1 cellular context compared by ENCODE assay signal in the genomic region with DNA sequence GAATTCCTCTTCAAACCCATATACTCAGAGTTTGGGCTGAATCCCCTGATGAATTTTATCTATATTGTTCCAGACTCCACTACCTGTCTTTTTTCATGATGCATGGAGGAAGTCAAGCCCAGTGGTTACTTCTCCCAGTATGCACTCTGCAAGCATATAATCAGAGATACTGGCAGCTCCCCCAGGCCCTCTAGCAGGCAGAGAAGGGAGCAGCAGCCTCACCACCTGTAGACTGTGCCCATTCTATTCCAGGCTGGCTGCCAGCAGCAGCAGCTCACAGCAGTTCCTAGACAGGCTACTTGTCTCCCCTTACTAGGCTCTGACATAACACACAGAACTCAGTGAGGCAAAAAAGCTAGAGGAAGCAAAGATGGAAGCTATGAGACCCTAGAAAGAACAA.
TF ChIP-seq lines count a peak whose summit lies in the region.

No MANE protein-coding gene starts in this region.

TF ChIP-seq in HCT116, 20 proteins besides CTCF, POLR2A, EP300 and RAD21:
- TF ChIP-seq ZNF274 (IDR thresholded peaks at IDR 0.05; ENCODE audit: low read depth, low read length) (no peak), JUND (IDR thresholded peaks at IDR 0.05) (no peak), CEBPB (IDR thresholded peaks at IDR 0.05; ENCODE audit: low read depth) (no peak), EZH2 (IDR thresholded peaks at IDR 0.05) (no peak), FOSL1 (IDR thresholded peaks at IDR 0.05; ENCODE audit: low read depth) (no peak), YY1 (IDR thresholded peaks at IDR 0.05; ENCODE audit: extremely low read depth, insufficient replicate concordance, low read depth, low read length) (no peak), EZH2phosphoT487 (IDR thresholded peaks at IDR 0.05; ENCODE audit: borderline replicate concordance) (no peak), ATF3 (IDR thresholded peaks at IDR 0.05) (no peak), MAX (IDR thresholded peaks at IDR 0.05) (no peak), TCF7L2 (IDR thresholded peaks at IDR 0.05; ENCODE audit: borderline replicate concordance, extremely low read depth, insufficient read depth, insufficient read length) (no peak), POLR2AphosphoS5 (IDR thresholded peaks at IDR 0.05; ENCODE audit: low read depth, low read length) (no peak), CBX3 (IDR thresholded peaks at IDR 0.05; ENCODE audit: low read depth) (no peak), ZFX (IDR thresholded peaks at IDR 0.05) (no peak), SIN3A (IDR thresholded peaks at IDR 0.05; ENCODE audit: low read depth) (no peak), SRF (IDR thresholded peaks at IDR 0.05; ENCODE audit: low read depth) (no peak), EGR1 (IDR thresholded peaks at IDR 0.05; ENCODE audit: low read depth) (no peak), ELF1 (IDR thresholded peaks at IDR 0.05; ENCODE audit: borderline replicate concordance, low read depth) (no peak), SP1 (IDR thresholded peaks at IDR 0.05; ENCODE audit: low read depth) (no peak)
- TF ChIP-seq, protein P1, sequence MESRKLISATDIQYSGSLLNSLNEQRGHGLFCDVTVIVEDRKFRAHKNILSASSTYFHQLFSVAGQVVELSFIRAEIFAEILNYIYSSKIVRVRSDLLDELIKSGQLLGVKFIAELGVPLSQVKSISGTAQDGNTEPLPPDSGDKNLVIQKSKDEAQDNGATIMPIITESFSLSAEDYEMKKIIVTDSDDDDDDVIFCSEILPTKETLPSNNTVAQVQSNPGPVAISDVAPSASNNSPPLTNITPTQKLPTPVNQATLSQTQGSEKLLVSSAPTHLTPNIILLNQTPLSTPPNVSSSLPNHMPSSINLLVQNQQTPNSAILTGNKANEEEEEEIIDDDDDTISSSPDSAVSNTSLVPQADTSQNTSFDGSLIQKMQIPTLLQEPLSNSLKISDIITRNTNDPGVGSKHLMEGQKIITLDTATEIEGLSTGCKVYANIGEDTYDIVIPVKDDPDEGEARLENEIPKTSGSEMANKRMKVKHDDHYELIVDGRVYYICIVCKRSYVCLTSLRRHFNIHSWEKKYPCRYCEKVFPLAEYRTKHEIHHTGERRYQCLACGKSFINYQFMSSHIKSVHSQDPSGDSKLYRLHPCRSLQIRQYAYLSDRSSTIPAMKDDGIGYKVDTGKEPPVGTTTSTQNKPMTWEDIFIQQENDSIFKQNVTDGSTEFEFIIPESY (IDR thresholded peaks at IDR 0.05; ENCODE audit: extremely low read depth, insufficient replicate concordance, low read length): no peak
- TF ChIP-seq, protein P2, sequence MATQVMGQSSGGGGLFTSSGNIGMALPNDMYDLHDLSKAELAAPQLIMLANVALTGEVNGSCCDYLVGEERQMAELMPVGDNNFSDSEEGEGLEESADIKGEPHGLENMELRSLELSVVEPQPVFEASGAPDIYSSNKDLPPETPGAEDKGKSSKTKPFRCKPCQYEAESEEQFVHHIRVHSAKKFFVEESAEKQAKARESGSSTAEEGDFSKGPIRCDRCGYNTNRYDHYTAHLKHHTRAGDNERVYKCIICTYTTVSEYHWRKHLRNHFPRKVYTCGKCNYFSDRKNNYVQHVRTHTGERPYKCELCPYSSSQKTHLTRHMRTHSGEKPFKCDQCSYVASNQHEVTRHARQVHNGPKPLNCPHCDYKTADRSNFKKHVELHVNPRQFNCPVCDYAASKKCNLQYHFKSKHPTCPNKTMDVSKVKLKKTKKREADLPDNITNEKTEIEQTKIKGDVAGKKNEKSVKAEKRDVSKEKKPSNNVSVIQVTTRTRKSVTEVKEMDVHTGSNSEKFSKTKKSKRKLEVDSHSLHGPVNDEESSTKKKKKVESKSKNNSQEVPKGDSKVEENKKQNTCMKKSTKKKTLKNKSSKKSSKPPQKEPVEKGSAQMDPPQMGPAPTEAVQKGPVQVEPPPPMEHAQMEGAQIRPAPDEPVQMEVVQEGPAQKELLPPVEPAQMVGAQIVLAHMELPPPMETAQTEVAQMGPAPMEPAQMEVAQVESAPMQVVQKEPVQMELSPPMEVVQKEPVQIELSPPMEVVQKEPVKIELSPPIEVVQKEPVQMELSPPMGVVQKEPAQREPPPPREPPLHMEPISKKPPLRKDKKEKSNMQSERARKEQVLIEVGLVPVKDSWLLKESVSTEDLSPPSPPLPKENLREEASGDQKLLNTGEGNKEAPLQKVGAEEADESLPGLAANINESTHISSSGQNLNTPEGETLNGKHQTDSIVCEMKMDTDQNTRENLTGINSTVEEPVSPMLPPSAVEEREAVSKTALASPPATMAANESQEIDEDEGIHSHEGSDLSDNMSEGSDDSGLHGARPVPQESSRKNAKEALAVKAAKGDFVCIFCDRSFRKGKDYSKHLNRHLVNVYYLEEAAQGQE (IDR thresholded peaks at IDR 0.05; ENCODE audit: low read depth): no peak
